7 cellular contexts compared by ENCODE assay signal in genomic region chr11:124672531-124673215, GRCh38. TPM values are rescaled to one million over a fixed set of nuclear protein-coding genes. Genes with fewer than 3 reads are reported as not detected.
A peak's percentile ranks its signal among the peaks of the same experiment; 100 is the strongest.
DNase-seq lines count a peak whose midpoint lies in the region; ATAC-seq and TF ChIP-seq lines count a peak whose summit lies in the region.

No MANE protein-coding gene starts in this region.

- no peaks in the 10 kb centered on the region for H3K9me3 ChIP-seq in stomach

- H3K27me3 Mint-ChIP-seq in activated CD8-positive, alpha-beta T cell treated with anti-CD3 and anti-CD28 coated beads, Interleukin-2, amount 10 ng/mL, durations not matched to agents 7 days and 5 days (ENCODE audit: low read depth) = no peaks in the 10 kb centered on the region

- peak overlapping the region; percentile 82 to 91 (median 88) for H3K27ac ChIP-seq in stomach

- H3K4me1 Mint-ChIP-seq in activated CD8-positive, alpha-beta T cell treated with anti-CD3 and anti-CD28 coated beads, Interleukin-2, amount 10 ng/mL, durations not matched to agents 7 days and 5 days (ENCODE audit: low read depth) = peaks cover 34% of the 10 kb centered on the region

- ATAC-seq in HG03460 (IDR thresholded peaks at IDR 0.05; ENCODE audit: unreplicated experiment) = peak; percentile 5
- ATAC-seq in activated CD8-positive, alpha-beta T cell treated with anti-CD3 and anti-CD28 coated beads, Interleukin-2, amount 10 ng/mL, durations not matched to agents 7 days and 5 days = no peak

- H3K36me3 Mint-ChIP-seq in activated CD8-positive, alpha-beta T cell treated with anti-CD3 and anti-CD28 coated beads, Interleukin-2, amount 10 ng/mL, durations not matched to agents 7 days and 5 days (ENCODE audit: low read depth) = peaks cover 4% of the 10 kb centered on the region

- TF ChIP-seq POLR2A in stomach (IDR thresholded peaks at IDR 0.05) = no peak

- H3K4me3 ChIP-seq in iPS-11a (ENCODE audit: low read depth, low read length) = peak overlapping the region; percentile 77
- H3K4me3 ChIP-seq in stomach = peak overlapping the region; percentile 69 to 75 (median 71)

- H3K36me3 ChIP-seq in stomach = peaks cover 0 to 9% (median 0%) of the 10 kb centered on the region in 4 donors

- TF ChIP-seq CTCF in stomach (IDR thresholded peaks at IDR 0.05) = no peak

- H3K4me1 ChIP-seq in stomach = peaks cover 10 to 20% (median 19%) of the 10 kb centered on the region in 4 donors

- WGBS in stomach, 5 donors = 45 to 65% (median 55%) methylated on average over 7 of the region's 7 CpGs

- intact Hi-C loops in stomach (cut with DNase I; ENCODE audit: low total_unique reads) = loop anchor here (5.0 to 10.0 kb wide), 2 partner anchors 62 to 90 kb away; partner anchors contain the start of genes ESAM and NRGN

- H3K27me3 ChIP-seq in stomach = no peaks in the 10 kb centered on the region

- peak; percentile 21 for DNase-seq in activated CD8-positive, alpha-beta T cell treated with anti-CD3 and anti-CD28 coated beads, Interleukin-2, amount 10 ng/mL, durations not matched to agents 7 days and 5 days
- no peak for DNase-seq in stomach
- DNase-seq in NCI-H1105 (lab: John Stamatoyannopoulos, UW) = no peak
- DNase-seq in Kasumi-1 (lab: John Stamatoyannopoulos, UW) = no peak
- DNase-seq in NCI-H2171 (lab: John Stamatoyannopoulos, UW) = no peak

- POLR2A ChIA-PET in activated CD8-positive, alpha-beta T cell treated with anti-CD3 and anti-CD28 coated beads, Interleukin-2, amount 10 ng/mL, durations not matched to agents 7 days and 5 days (lab: Charles Lee) = interaction anchor here (1.2 to 1.9 kb wide), 2 partner anchors 50 to 126 kb away, joined by 4 to 6 read pairs; partner anchors contain the start of gene TBRG1

- H3K27ac Mint-ChIP-seq in activated CD8-positive, alpha-beta T cell treated with anti-CD3 and anti-CD28 coated beads, Interleukin-2, amount 10 ng/mL, durations not matched to agents 7 days and 5 days = peak overlapping the region; percentile 45

- no peak for TF ChIP-seq EP300 in stomach (IDR thresholded peaks at IDR 0.05)

- no peaks in the 10 kb centered on the region for H3K9me3 Mint-ChIP-seq in activated CD8-positive, alpha-beta T cell treated with anti-CD3 and anti-CD28 coated beads, Interleukin-2, amount 10 ng/mL, durations not matched to agents 7 days and 5 days (ENCODE audit: insufficient read depth)

- H3K4me3 Mint-ChIP-seq in activated CD8-positive, alpha-beta T cell treated with anti-CD3 and anti-CD28 coated beads, Interleukin-2, amount 10 ng/mL, durations not matched to agents 7 days and 5 days = peak overlapping the region; percentile 86

- CTCF ChIA-PET in activated CD8-positive, alpha-beta T cell treated with anti-CD3 and anti-CD28 coated beads, Interleukin-2, amount 10 ng/mL, durations not matched to agents 7 days and 5 days (lab: Charles Lee) = interaction anchor here (0.7 to 4.3 kb wide), 13 partner anchors 49 to 204 kb away, joined by 3 to 47 read pairs (median 5); partner anchors contain the start of genes MSANTD2 and TBRG1

RNA-seq across cellular contexts. Expression of gene SIAE, which starts 0.9 kb away (rescaled TPM):
- 1 to 10 TPM; 4.8 to 5.7 TPM for total RNA-seq in activated CD8-positive, alpha-beta T cell treated with anti-CD3 and anti-CD28 coated beads, Interleukin-2, amount 10 ng/mL, durations not matched to agents 7 days and 5 days
- 10 to 100 TPM in 3 of 5 donors, 1 to 10 TPM in 2; 1.2 to 22.6 (median 11.0) TPM for total RNA-seq in stomach
- 10 to 100 TPM in 1 of 3 donors, 1 to 10 TPM in 2; 2.7 to 12.2 (median 9.2) TPM for polyA plus RNA-seq in stomach

RNA-seq across cellular contexts. Expression of gene SPA17, which starts 1.0 kb away (rescaled TPM):
- total RNA-seq in activated CD8-positive, alpha-beta T cell treated with anti-CD3 and anti-CD28 coated beads, Interleukin-2, amount 10 ng/mL, durations not matched to agents 7 days and 5 days = 1 to 10 TPM; 2.6 TPM
- 10 to 100 TPM in 1 of 5 donors, 1 to 10 TPM in 2, not detected in 2; 1.8 to 26.8 (median 4.0) TPM for total RNA-seq in stomach
- 10 to 100 TPM in 2 of 3 donors, 1 to 10 TPM in 1; 8.6 to 14.4 (median 10.7) TPM for polyA plus RNA-seq in stomach

RNA-seq across cellular contexts. Expression of gene TBRG1, which starts 50.0 kb away (rescaled TPM):
- total RNA-seq in activated CD8-positive, alpha-beta T cell treated with anti-CD3 and anti-CD28 coated beads, Interleukin-2, amount 10 ng/mL, durations not matched to agents 7 days and 5 days = 10 to 100 TPM; 36.2 to 41.3 TPM
- 100 to 1,000 TPM in 2 of 5 donors, 10 to 100 TPM in 3; 16.9 to 130 (median 68.5) TPM for total RNA-seq in stomach
- polyA plus RNA-seq in stomach = 10 to 100 TPM; 21.9 to 30.2 (median 22.3) TPM
